In genomic region chr15:70142322-70143191, GRCh38 we compare ENCODE assay signal across 8 cellular contexts.
A peak's percentile ranks its signal among the peaks of the same experiment; 100 is the strongest.
DNase-seq lines count a peak whose midpoint lies in the region; ATAC-seq lines count a peak whose summit lies in the region.

No MANE protein-coding gene starts in this region.

- peaks cover 63% of the 10 kb centered on the region for H3K27me3 Mint-ChIP-seq in dendritic cell treated with granulocyte-macrophage colony-stimulating factor and Interleukin-4, amounts not matched to agents 40 ng/mL and 50 ng/mL, for 4 days

- DNase-seq in DMS79 (lab: John Stamatoyannopoulos, UW) (peak; percentile 59), OCI-M1 (lab: John Stamatoyannopoulos, UW) (peak; percentile 81), pons (ENCODE audit: low spot score) (peak; percentile 51), NCI-H526 treated with DMSO at 0.1 percent for 48 hours (lab: John Stamatoyannopoulos, UW) (no peak), NCI-H187 treated with DMSO at 0.1 percent for 48 hours (lab: John Stamatoyannopoulos, UW) (no peak)

- peaks cover 7% of the 10 kb centered on the region for H3K9me3 Mint-ChIP-seq in dendritic cell treated with granulocyte-macrophage colony-stimulating factor and Interleukin-4, amounts not matched to agents 40 ng/mL and 50 ng/mL, for 4 days

- no peaks in the 10 kb centered on the region for H3K36me3 Mint-ChIP-seq in dendritic cell treated with granulocyte-macrophage colony-stimulating factor and Interleukin-4, amounts not matched to agents 40 ng/mL and 50 ng/mL, for 4 days (ENCODE audit: low read depth)

- intact Hi-C loops in dendritic cell treated with granulocyte-macrophage colony-stimulating factor and Interleukin-4, amounts not matched to agents 40 ng/mL and 50 ng/mL, for 4 days (cut with micrococcal nuclease) = loop anchor here (5.0 to 10.0 kb wide), 2 partner anchors 122 to 370 kb away; no protein-coding TSS in a partner anchor

- H3K4me3 Mint-ChIP-seq in dendritic cell treated with granulocyte-macrophage colony-stimulating factor and Interleukin-4, amounts not matched to agents 40 ng/mL and 50 ng/mL, for 4 days = peak overlapping the region; percentile 55

- ATAC-seq in GM19467 (IDR thresholded peaks at IDR 0.05; ENCODE audit: unreplicated experiment) (no peak), GM21825 (IDR thresholded peaks at IDR 0.05; ENCODE audit: unreplicated experiment) (no peak)

- peak overlapping the region; percentile 56 for H3K27ac Mint-ChIP-seq in dendritic cell treated with granulocyte-macrophage colony-stimulating factor and Interleukin-4, amounts not matched to agents 40 ng/mL and 50 ng/mL, for 4 days

- H3K4me1 Mint-ChIP-seq in dendritic cell treated with granulocyte-macrophage colony-stimulating factor and Interleukin-4, amounts not matched to agents 40 ng/mL and 50 ng/mL, for 4 days (ENCODE audit: low read depth) = peaks cover 66% of the 10 kb centered on the region

Comparison
In these comparisons a context has a peak if more than half of its experiments do, and no peak if none do; other contexts are left out.
1. DNase-seq: peak in DMS79 (single experiment), OCI-M1 (single experiment) and pons (single experiment); none in NCI-H526 treated with DMSO at 0.1 percent for 48 hours (single experiment) and NCI-H187 treated with DMSO at 0.1 percent for 48 hours (single experiment).